ENCODE assay signal across 10 cellular contexts in the genomic region with DNA sequence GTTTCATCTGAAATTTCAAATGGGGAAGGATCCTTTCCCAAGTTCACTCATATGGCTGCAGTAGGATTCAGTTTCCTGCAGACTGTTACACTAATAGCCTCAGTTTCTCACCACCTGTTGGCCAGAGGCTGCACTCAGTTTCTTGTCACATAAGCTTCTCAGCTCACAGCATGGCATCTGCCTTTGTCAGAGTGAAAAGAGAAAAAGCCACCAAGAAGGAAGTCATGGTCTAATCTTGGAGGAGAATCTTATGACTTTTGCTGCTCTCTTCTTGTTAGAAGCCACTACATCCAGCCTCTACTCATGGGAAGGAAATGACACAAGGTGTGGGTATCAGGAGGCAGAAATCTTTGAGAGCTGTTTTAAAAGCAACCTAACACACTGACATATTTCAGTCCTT. TPM values are rescaled to one million over a fixed set of nuclear protein-coding genes. Genes with fewer than 3 reads are reported as not detected.
A peak's percentile ranks its signal among the peaks of the same experiment; 100 is the strongest.
DNase-seq lines count a peak whose midpoint lies in the region; ATAC-seq and TF ChIP-seq lines count a peak whose summit lies in the region.
"Had no signal": no experiment of that assay in that cellular context is flagged by ENCODE, and none has a peak within 500 bp of the region (broad histone marks: within the 10 kb centered on the region; RNA-seq: fewer than 3 reads in every experiment).

No MANE protein-coding gene starts in this region.

- no peaks in the 10 kb centered on the region for H3K36me3 ChIP-seq in prostate gland

- no peak for TF ChIP-seq CTCF in prostate gland (IDR thresholded peaks at IDR 0.05)

- peak overlapping the region; percentile 89 for H3K27ac Mint-ChIP-seq in activated naive CD4-positive, alpha-beta T cell treated with anti-CD3 and anti-CD28 coated beads for 36 hours
- H3K27ac Mint-ChIP-seq in T-helper 1 cell treated with Interleukin-12 subunit alpha and Interleukin-12 subunit beta and Interleukin-4 antibody, amounts not matched to agents 30 μg/mL and 1 μg/mL, for 36 hours = peak overlapping the region; percentile 92
- H3K27ac Mint-ChIP-seq in stimulated activated naive CD8-positive, alpha-beta T cell treated with anti-CD3 and anti-CD28 coated beads, Interleukin-15, amount 100 ng/mL, for 72 hours = peak overlapping the region in 1 of 2 donors; percentile 74

- H3K4me1 ChIP-seq in prostate gland (replicated peaks) = no peaks in the 10 kb centered on the region
- H3K4me1 ChIP-seq: foreskin keratinocyte had no signal

- H3K4me3 ChIP-seq in prostate gland = no peak overlapping the region
- H3K4me3 ChIP-seq: BLaER1 treated with 17β-estradiol and CSF1 and Interleukin-3, amounts not matched to agents 10 nM and 100 nM had no signal

- CTCF ChIA-PET in activated naive CD4-positive, alpha-beta T cell treated with anti-CD3 and anti-CD28 coated beads for 36 hours (lab: Charles Lee) = no interaction called here

- peak; percentile 62 for DNase-seq in activated naive CD4-positive, alpha-beta T cell treated with anti-CD3 and anti-CD28 coated beads for 36 hours
- DNase-seq in activated naive CD4-positive, alpha-beta T cell treated with anti-CD3 and anti-CD28 coated beads, Interleukin-2, amount 50 U/mL, for 16 hours = no peak
- DNase-seq in stimulated activated naive CD8-positive, alpha-beta T cell treated with anti-CD3 and anti-CD28 coated beads, Interleukin-15, amount 100 ng/mL, for 72 hours = peak; percentile 8 to 43
- DNase-seq in prostate gland (ENCODE audit: low spot score) (no peak), NAMALWA (ENCODE audit: low spot score) (no peak), NCI-H2227 treated with DMSO at 0.1 percent for 48 hours (lab: John Stamatoyannopoulos, UW) (no peak)
- DNase-seq: foreskin keratinocyte had no signal

- ATAC-seq in HG02884 (IDR thresholded peaks at IDR 0.05; ENCODE audit: unreplicated experiment) = peak; percentile 73
- peak; percentile 95 for ATAC-seq in stimulated activated naive CD8-positive, alpha-beta T cell treated with anti-CD3 and anti-CD28 coated beads, Interleukin-15, amount 100 ng/mL, for 72 hours
- ATAC-seq: foreskin keratinocyte had no signal

- intact Hi-C loops in activated naive CD4-positive, alpha-beta T cell treated with anti-CD3 and anti-CD28 coated beads for 36 hours (cut with micrococcal nuclease) = loop anchor here (1.0 to 2.0 kb wide), 7 partner anchors 15 to 367 kb away; no protein-coding TSS in a partner anchor
- intact Hi-C loops in prostate gland (cut with DNase I) = no loop called here

- H3K27me3 Mint-ChIP-seq in activated naive CD4-positive, alpha-beta T cell treated with anti-CD3 and anti-CD28 coated beads for 36 hours (ENCODE audit: low read depth) = no peaks in the 10 kb centered on the region
- H3K27me3 Mint-ChIP-seq in T-helper 1 cell treated with Interleukin-12 subunit alpha and Interleukin-12 subunit beta and Interleukin-4 antibody, amounts not matched to agents 30 μg/mL and 1 μg/mL, for 36 hours (ENCODE audit: low read depth) = no peaks in the 10 kb centered on the region
- no peaks in the 10 kb centered on the region for H3K27me3 Mint-ChIP-seq in stimulated activated naive CD8-positive, alpha-beta T cell treated with anti-CD3 and anti-CD28 coated beads, Interleukin-15, amount 100 ng/mL, for 72 hours

- H3K36me3 Mint-ChIP-seq in activated naive CD4-positive, alpha-beta T cell treated with anti-CD3 and anti-CD28 coated beads for 36 hours (ENCODE audit: low read depth) = no peaks in the 10 kb centered on the region
- H3K36me3 Mint-ChIP-seq in T-helper 1 cell treated with Interleukin-12 subunit alpha and Interleukin-12 subunit beta and Interleukin-4 antibody, amounts not matched to agents 30 μg/mL and 1 μg/mL, for 36 hours (ENCODE audit: low read depth) = peaks cover 8% of the 10 kb centered on the region

- no peaks in the 10 kb centered on the region for H3K9me3 Mint-ChIP-seq in activated naive CD4-positive, alpha-beta T cell treated with anti-CD3 and anti-CD28 coated beads for 36 hours
- peaks cover 3% of the 10 kb centered on the region for H3K9me3 Mint-ChIP-seq in T-helper 1 cell treated with Interleukin-12 subunit alpha and Interleukin-12 subunit beta and Interleukin-4 antibody, amounts not matched to agents 30 μg/mL and 1 μg/mL, for 36 hours
- no peaks in the 10 kb centered on the region for H3K9me3 Mint-ChIP-seq in stimulated activated naive CD8-positive, alpha-beta T cell treated with anti-CD3 and anti-CD28 coated beads, Interleukin-15, amount 100 ng/mL, for 72 hours

- H3K27ac ChIP-seq in prostate gland = no peak overlapping the region
- H3K27ac ChIP-seq: BLaER1 treated with 17β-estradiol and CSF1 and Interleukin-3, amounts not matched to agents 10 nM and 100 nM; foreskin keratinocyte had no signal

- peaks cover 64% of the 10 kb centered on the region for H3K4me1 Mint-ChIP-seq in activated naive CD4-positive, alpha-beta T cell treated with anti-CD3 and anti-CD28 coated beads for 36 hours (ENCODE audit: low read depth)
- H3K4me1 Mint-ChIP-seq in T-helper 1 cell treated with Interleukin-12 subunit alpha and Interleukin-12 subunit beta and Interleukin-4 antibody, amounts not matched to agents 30 μg/mL and 1 μg/mL, for 36 hours (ENCODE audit: low read depth) = peaks cover 48% of the 10 kb centered on the region
- H3K4me1 Mint-ChIP-seq in stimulated activated naive CD8-positive, alpha-beta T cell treated with anti-CD3 and anti-CD28 coated beads, Interleukin-15, amount 100 ng/mL, for 72 hours = peaks cover 54% of the 10 kb centered on the region

- no peaks in the 10 kb centered on the region for H3K27me3 ChIP-seq in prostate gland (replicated peaks; ENCODE audit: insufficient read depth)
- H3K27me3 ChIP-seq: BLaER1 treated with 17β-estradiol and CSF1 and Interleukin-3, amounts not matched to agents 10 nM and 100 nM; foreskin keratinocyte had no signal

- no peaks in the 10 kb centered on the region for H3K9me3 ChIP-seq in prostate gland

- H3K4me3 Mint-ChIP-seq in activated naive CD4-positive, alpha-beta T cell treated with anti-CD3 and anti-CD28 coated beads for 36 hours = peak overlapping the region; percentile 36
- H3K4me3 Mint-ChIP-seq in T-helper 1 cell treated with Interleukin-12 subunit alpha and Interleukin-12 subunit beta and Interleukin-4 antibody, amounts not matched to agents 30 μg/mL and 1 μg/mL, for 36 hours = peak overlapping the region; percentile 50
- peak overlapping the region; percentile 43 to 92 for H3K4me3 Mint-ChIP-seq in stimulated activated naive CD8-positive, alpha-beta T cell treated with anti-CD3 and anti-CD28 coated beads, Interleukin-15, amount 100 ng/mL, for 72 hours

- no peak for TF ChIP-seq POLR2A in prostate gland (IDR thresholded peaks at IDR 0.05)

RNA-seq across cellular contexts. Expression of gene BTG1, which starts 39.4 kb away (rescaled TPM):
- 100 to 1,000 TPM; 218 to 223 TPM for total RNA-seq in activated naive CD4-positive, alpha-beta T cell treated with anti-CD3 and anti-CD28 coated beads for 36 hours
- total RNA-seq in prostate gland = 10 to 100 TPM; 52.7 to 56.9 TPM

Comparison
In these comparisons a context has a peak if more than half of its experiments do, and no peak if none do; other contexts are left out.
1. DNase-seq: peak in activated naive CD4-positive, alpha-beta T cell treated with anti-CD3 and anti-CD28 coated beads for 36 hours (single experiment) and stimulated activated naive CD8-positive, alpha-beta T cell treated with anti-CD3 and anti-CD28 coated beads, Interleukin-15, amount 100 ng/mL, for 72 hours (2 of 2); none in activated naive CD4-positive, alpha-beta T cell treated with anti-CD3 and anti-CD28 coated beads, Interleukin-2, amount 50 U/mL, for 16 hours (single experiment), prostate gland (single experiment), NAMALWA (single experiment) and NCI-H2227 treated with DMSO at 0.1 percent for 48 hours (single experiment).
2. Peak in every context shown above with its lines, with median percentiles within 50 percentile points of each other: H3K4me3 Mint-ChIP-seq.